ENCODE assay signal across 8 cellular contexts in the genomic region with DNA sequence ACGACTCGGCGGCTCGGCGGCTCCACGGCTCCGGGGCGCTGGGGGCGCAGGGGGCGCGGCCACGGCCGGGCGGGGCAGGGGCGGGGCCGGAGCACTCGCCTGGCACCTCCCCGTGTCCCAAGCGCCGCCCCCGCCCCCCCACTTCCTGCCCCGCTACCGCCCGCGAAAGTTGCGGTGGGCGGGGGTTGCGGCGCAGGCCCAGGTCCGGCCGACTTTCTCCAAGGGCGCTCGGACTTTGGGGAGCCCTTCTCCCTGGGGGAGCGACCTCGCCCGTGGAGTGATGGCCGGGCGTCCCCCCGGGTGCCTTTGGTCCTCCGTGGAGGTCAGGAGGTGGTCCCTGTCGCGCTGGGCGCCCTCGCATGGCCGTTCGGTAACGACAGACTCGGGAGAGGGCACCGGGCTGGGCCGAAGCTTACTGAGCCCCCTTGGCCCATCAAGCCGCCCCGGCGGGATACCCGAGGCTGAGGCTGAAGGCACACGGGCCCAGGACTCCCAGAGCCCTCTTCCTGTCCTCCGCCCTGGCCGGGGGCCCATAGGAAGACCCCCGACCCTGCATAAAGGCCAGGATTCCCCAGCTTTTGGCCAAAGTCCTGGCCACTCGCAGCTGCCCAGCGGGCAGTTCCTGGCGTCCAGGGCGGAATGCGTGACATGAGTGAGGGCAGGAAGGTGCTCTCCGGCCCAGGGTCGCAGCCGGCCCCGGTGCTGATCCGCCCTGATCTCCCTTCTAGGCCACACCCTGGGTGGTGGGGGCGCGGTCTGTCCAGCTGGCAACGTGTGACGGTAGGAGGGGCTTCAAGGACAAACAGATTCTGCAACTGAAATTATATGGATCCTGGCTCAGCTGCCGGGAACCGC. TPM values are rescaled to one million over a fixed set of nuclear protein-coding genes. Genes with fewer than 3 reads are reported as not detected.
DNase-seq lines count a peak whose midpoint lies in the region; TF ChIP-seq lines count a peak whose summit lies in the region.

No MANE protein-coding gene starts in this region.

- peak overlapping the region; percentile 85 for H2AFZ ChIP-seq in parathyroid adenoma

- H3K9ac ChIP-seq in parathyroid adenoma, result no peak overlapping the region

- H3K36me3 ChIP-seq in MG63 (no peaks in the 10 kb centered on the region), parathyroid adenoma (ENCODE audit: control insufficient read depth, insufficient read depth, low read length) (no peaks in the 10 kb centered on the region)

- no peaks in the 10 kb centered on the region for H3K9me3 Mint-ChIP-seq in activated naive CD4-positive, alpha-beta T cell treated with anti-CD3 and anti-CD28 coated beads for 36 hours
- H3K9me3 Mint-ChIP-seq in type B pancreatic cell, result no peaks in the 10 kb centered on the region

- H3K27me3 ChIP-seq in MG63 (no peaks in the 10 kb centered on the region), parathyroid adenoma (ENCODE audit: control insufficient read depth, insufficient read depth, low read length) (no peaks in the 10 kb centered on the region)

- peaks cover 3% of the 10 kb centered on the region for H3K27me3 Mint-ChIP-seq in activated naive CD4-positive, alpha-beta T cell treated with anti-CD3 and anti-CD28 coated beads for 36 hours (ENCODE audit: low read depth)
- no peaks in the 10 kb centered on the region for H3K27me3 Mint-ChIP-seq in type B pancreatic cell

- H3K79me2 ChIP-seq in parathyroid adenoma, result peaks cover 2% of the 10 kb centered on the region

- peak overlapping the region; percentile 60 for H3K4me3 Mint-ChIP-seq in activated naive CD4-positive, alpha-beta T cell treated with anti-CD3 and anti-CD28 coated beads for 36 hours
- H3K4me3 Mint-ChIP-seq in type B pancreatic cell, result peak overlapping the region; percentile 87

- H3K27ac Mint-ChIP-seq in activated naive CD4-positive, alpha-beta T cell treated with anti-CD3 and anti-CD28 coated beads for 36 hours, result no peak overlapping the region
- peak overlapping the region; percentile 70 for H3K27ac Mint-ChIP-seq in type B pancreatic cell

- TF ChIP-seq CTCF in parathyroid adenoma (IDR thresholded peaks at IDR 0.05), result peak; percentile 31
- TF ChIP-seq CTCF in type B pancreatic cell (conservative IDR thresholded peaks at IDR 0.05), result peak; percentile 49

- peak overlapping the region; percentile 83 for H3K4me3 ChIP-seq in MG63
- peak overlapping the region; percentile 88 for H3K4me3 ChIP-seq in parathyroid adenoma (ENCODE audit: low read depth, low read length)

- intact Hi-C loops in activated naive CD4-positive, alpha-beta T cell treated with anti-CD3 and anti-CD28 coated beads for 36 hours (cut with micrococcal nuclease), result loop anchor here (1.0 to 10.0 kb wide), 4 partner anchors 75 to 460 kb away; partner anchors contain the start of gene BRD3

- in situ Hi-C loops in SK-MEL-5 (cut with HindIII; ENCODE audit: low pct_unique_long_range_greater_than_20kb, low sequenced_read_pairs), result no loop called here

- DNase-seq in DMS79 treated with DMSO at 0.1 percent for 48 hours (lab: John Stamatoyannopoulos, UW) (peak; percentile 86), H4 (ENCODE audit: low spot score) (peak; percentile 81), MG63 (peak; percentile 93), SK-MEL-5 (ENCODE audit: low read depth, low spot score) (peak; percentile 78), globus pallidus (ENCODE audit: low spot score) (peak; percentile 50), type B pancreatic cell (ENCODE audit: extremely low spot score, unreplicated experiment) (peak; percentile 82)
- DNase-seq in activated naive CD4-positive, alpha-beta T cell treated with anti-CD3 and anti-CD28 coated beads for 36 hours, result peak; percentile 74

- H3K4me2 ChIP-seq in parathyroid adenoma (ENCODE audit: low read length), result peak overlapping the region; percentile 99

- H3K4me1 Mint-ChIP-seq in activated naive CD4-positive, alpha-beta T cell treated with anti-CD3 and anti-CD28 coated beads for 36 hours (ENCODE audit: low read depth), result peaks cover 2% of the 10 kb centered on the region
- H3K4me1 Mint-ChIP-seq in type B pancreatic cell (ENCODE audit: unreplicated experiment), result peaks cover 8% of the 10 kb centered on the region

- H3K9me3 ChIP-seq in MG63 (no peaks in the 10 kb centered on the region), parathyroid adenoma (ENCODE audit: control insufficient read depth, low read length) (no peaks in the 10 kb centered on the region)

- peaks cover 4% of the 10 kb centered on the region for H3K4me1 ChIP-seq in parathyroid adenoma

- peak overlapping the region; percentile 75 for H3K27ac ChIP-seq in parathyroid adenoma

- H3K36me3 Mint-ChIP-seq in activated naive CD4-positive, alpha-beta T cell treated with anti-CD3 and anti-CD28 coated beads for 36 hours (ENCODE audit: low read depth), result no peaks in the 10 kb centered on the region
- no peaks in the 10 kb centered on the region for H3K36me3 Mint-ChIP-seq in type B pancreatic cell

- CTCF ChIA-PET in activated naive CD4-positive, alpha-beta T cell treated with anti-CD3 and anti-CD28 coated beads for 36 hours (lab: Charles Lee), result interaction anchor here (1.0 to 5.0 kb wide), 15 partner anchors 9 to 513 kb away, joined by 3 to 84 read pairs (median 4); partner anchors contain the start of gene BRD3OS

RNA-seq across cellular contexts. Expression of gene VAV2, which starts 0.9 kb away (rescaled TPM):
- 4.5 and 6.1 TPM in 2 replicates for total RNA-seq in H4 (2014; rRNA removed; shearing (Covaris generic))
- 17.3 and 22.8 TPM in 2 replicates for total RNA-seq in MG63 (2014; rRNA removed; shearing (Covaris generic); ENCODE audit: low replicate concordance)
- 4.2 and 4.4 TPM in 2 replicates for total RNA-seq in SK-MEL-5 (2014; rRNA removed; shearing (Covaris generic))
- polyA plus RNA-seq in SK-MEL-5 (2015; cell fraction: cytosol; rRNA removed), result 11.5 and 14.8 TPM in 2 replicates
- polyA plus RNA-seq in SK-MEL-5 (2015; cell fraction: nucleus; rRNA removed), result 11.6 and 15.9 TPM in 2 replicates
- total RNA-seq in activated naive CD4-positive, alpha-beta T cell treated with anti-CD3 and anti-CD28 coated beads for 36 hours, result 1 to 10 TPM; 3.4 to 3.8 TPM
- 39.4 and 54.3 TPM in 2 replicates for total RNA-seq in type B pancreatic cell (ENCODE audit: low replicate concordance)

RNA-seq across cellular contexts. Expression of gene BRD3OS, which starts 32.3 kb away (rescaled TPM):
- 23.1 and 26.4 TPM in 2 replicates for total RNA-seq in H4 (2014; rRNA removed; shearing (Covaris generic))
- total RNA-seq in MG63 (2014; rRNA removed; shearing (Covaris generic); ENCODE audit: low replicate concordance), result 7.8 and 18.6 TPM in 2 replicates
- total RNA-seq in SK-MEL-5 (2014; rRNA removed; shearing (Covaris generic)), result 10.1 and 18.3 TPM in 2 replicates
- polyA plus RNA-seq in SK-MEL-5 (2015; cell fraction: cytosol; rRNA removed), result 25.9 and 28.0 TPM in 2 replicates
- 11.1 and 15.9 TPM in 2 replicates for polyA plus RNA-seq in SK-MEL-5 (2015; cell fraction: nucleus; rRNA removed)
- 1 to 10 TPM; 6.3 to 6.7 TPM for total RNA-seq in activated naive CD4-positive, alpha-beta T cell treated with anti-CD3 and anti-CD28 coated beads for 36 hours
- total RNA-seq in type B pancreatic cell (ENCODE audit: low replicate concordance), result 17.0 and 24.0 TPM in 2 replicates

Comparison
In these comparisons a context has a peak if more than half of its experiments do, and no peak if none do; other contexts are left out.
1. Peak in every context shown above with its lines: DNase-seq, H3K4me3 ChIP-seq and H3K27ac ChIP-seq.